29 cellular contexts compared by ENCODE assay signal in genomic region chrX:17933856-17934255, GRCh38.
DNase-seq lines count a peak whose midpoint lies in the region; ATAC-seq, FAIRE-seq and TF ChIP-seq lines count a peak whose summit lies in the region.
"Had no signal": no experiment of that assay in that cellular context is flagged by ENCODE, and none has a peak within 500 bp of the region (broad histone marks: within the 10 kb centered on the region; RNA-seq: fewer than 3 reads in every experiment).

No MANE protein-coding gene starts in this region.

- 57% methylated on average over 3 of the region's 3 CpGs for WGBS in smooth muscle cell (ENCODE audit: low lambda C conversion rate)

- POLR2A ChIA-PET in PC-3 (lab: Charles Lee; ENCODE audit: unreplicated experiment), result no interaction called here

- no peak overlapping the region for H3K9ac ChIP-seq in PC-3 (ENCODE audit: low read length)
- no peak overlapping the region for H3K9ac ChIP-seq in smooth muscle cell (ENCODE audit: low read depth)
- H3K9ac ChIP-seq: BLaER1 had no signal

- H3K4me3 ChIP-seq in PC-3 (ENCODE audit: low read length) (no peak overlapping the region), bronchial epithelial cell (ENCODE audit: low read depth, low read length) (no peak overlapping the region), smooth muscle cell (no peak overlapping the region)
- H3K4me3 ChIP-seq: BLaER1, GM12878 had no signal

- H3K79me2 ChIP-seq in PC-3 (ENCODE audit: low read length) (no peaks in the 10 kb centered on the region), smooth muscle cell (ENCODE audit: low read depth) (no peaks in the 10 kb centered on the region)

- H4K20me1 ChIP-seq in PC-3 (ENCODE audit: low read length) (no peaks in the 10 kb centered on the region), smooth muscle cell (ENCODE audit: low read depth) (no peaks in the 10 kb centered on the region)
- H4K20me1 ChIP-seq: BLaER1 had no signal

- no peak overlapping the region for H3K27ac Mint-ChIP-seq in stimulated activated memory B cell treated with anti-CD40 and anti-IgM and Interleukin-4, amounts not matched to agents 10 μg/mL and 1 μg/mL and 100 μg/mL, for 72 hours
- H3K27ac Mint-ChIP-seq: CD4-positive, alpha-beta memory T cell; CD4-positive, CD25-positive, alpha-beta regulatory T cell; CD8-positive, alpha-beta memory T cell had no signal

- no peaks in the 10 kb centered on the region for H3K9me3 ChIP-seq in PC-3 (ENCODE audit: low read length)
- no peaks in the 10 kb centered on the region for H3K9me3 ChIP-seq in smooth muscle cell (replicated peaks; ENCODE audit: low read depth)
- H3K9me3 ChIP-seq: BE2C had no signal

- H3K36me3 ChIP-seq in PC-3 (ENCODE audit: low read depth, low read length) (no peaks in the 10 kb centered on the region), bronchial epithelial cell (ENCODE audit: control insufficient read depth, insufficient read depth, low read length) (no peaks in the 10 kb centered on the region), smooth muscle cell (ENCODE audit: low read depth) (no peaks in the 10 kb centered on the region)
- H3K36me3 ChIP-seq: BE2C, BLaER1 had no signal

- H2AFZ ChIP-seq in PC-3 (ENCODE audit: low read length) (no peak overlapping the region), smooth muscle cell (ENCODE audit: low read depth) (no peak overlapping the region)

- no peak for FAIRE-seq in bronchial epithelial cell (lab: Jason Lieb, UNC)
- FAIRE-seq: A204.1, GM12878, GM12892, GM18507 had no signal

- intact Hi-C loops in PC-3 (cut with micrococcal nuclease), result loop anchor here (2.0 kb wide), 1 partner anchor 55 kb away; no protein-coding TSS in a partner anchor

- no peaks in the 10 kb centered on the region for H3K27me3 Mint-ChIP-seq in stimulated activated memory B cell treated with anti-CD40 and anti-IgM and Interleukin-4, amounts not matched to agents 10 μg/mL and 1 μg/mL and 100 μg/mL, for 72 hours
- H3K27me3 Mint-ChIP-seq: CD4-positive, alpha-beta memory T cell; CD4-positive, CD25-positive, alpha-beta regulatory T cell had no signal

- H3K27me3 ChIP-seq in PC-3 (ENCODE audit: low read length) (no peaks in the 10 kb centered on the region), bronchial epithelial cell (ENCODE audit: control insufficient read depth, insufficient read depth, low read length) (no peaks in the 10 kb centered on the region), smooth muscle cell (ENCODE audit: low read depth) (no peaks in the 10 kb centered on the region)
- H3K27me3 ChIP-seq: BE2C had no signal

- no TSS peak for BruUV-seq in PC-3 (replicated peaks; lab: Mats Ljungman, UMichigan)

- H3K4me1 Mint-ChIP-seq in stimulated activated memory B cell treated with anti-CD40 and anti-IgM and Interleukin-4, amounts not matched to agents 10 μg/mL and 1 μg/mL and 100 μg/mL, for 72 hours, result no peaks in the 10 kb centered on the region
- H3K4me1 Mint-ChIP-seq: CD14-positive monocyte; CD4-positive, alpha-beta memory T cell; CD4-positive, CD25-positive, alpha-beta regulatory T cell; CD8-positive, alpha-beta memory T cell had no signal

- ATAC-seq in PC-3, result no peak
- no peak for ATAC-seq in stimulated activated memory B cell treated with anti-CD40 and anti-IgM and Interleukin-4, amounts not matched to agents 10 μg/mL and 1 μg/mL and 100 μg/mL, for 72 hours
- ATAC-seq: GM12878 had no signal

- H3K4me2 ChIP-seq in PC-3 (ENCODE audit: low read length) (no peak overlapping the region), smooth muscle cell (no peak overlapping the region)
- H3K4me2 ChIP-seq: BLaER1 had no signal

- TF ChIP-seq CTCF in PC-3 (conservative IDR thresholded peaks at IDR 0.05; ENCODE audit: low read depth, low read length), result no peak
- no peak for TF ChIP-seq CTCF in bronchial epithelial cell (IDR thresholded peaks at IDR 0.05; ENCODE audit: insufficient read depth, low read length, severe bottlenecking)
- TF ChIP-seq CTCF in smooth muscle cell (IDR thresholded peaks at IDR 0.05; ENCODE audit: borderline replicate concordance, insufficient read depth, poor library complexity, severe bottlenecking), result no peak

- H3K9me2 ChIP-seq in PC-3 (replicated peaks; ENCODE audit: low read length), result no peaks in the 10 kb centered on the region

- DNase-seq in PC-3, result peak; percentile 35
- DNase-seq in SW480 (ENCODE audit: low spot score), result peak; percentile 62
- peak; percentile 10 for DNase-seq in bronchial epithelial cell (ENCODE audit: low read depth)
- peak; percentile 18 for DNase-seq in kidney tubule cell (ENCODE audit: low spot score)
- no peak for DNase-seq in stimulated activated CD8-positive, alpha-beta memory T cell treated with anti-CD3 and anti-CD28 coated beads, Interleukin-4, amount 100 ng/mL, for 48 hours
- DNase-seq in smooth muscle cell (lab: John Stamatoyannopoulos, UW; ENCODE audit: unreplicated experiment), result no peak
- DNase-seq in nucleus accumbens (lab: John Stamatoyannopoulos, UW), result no peak
- DNase-seq: 8988T; ACHN; BE2C; C1 segment of cervical spinal cord; CD4-positive, alpha-beta memory T cell; CD4-positive, CD25-positive, alpha-beta regulatory T cell; CD8-positive, alpha-beta memory T cell; COR-L47; DMS 273 treated with DMSO at 0.1 percent for 48 hours; DMS153; DMS53; DMS79; DND-41; EL; GDM1 had no signal

- H3K36me3 Mint-ChIP-seq in stimulated activated memory B cell treated with anti-CD40 and anti-IgM and Interleukin-4, amounts not matched to agents 10 μg/mL and 1 μg/mL and 100 μg/mL, for 72 hours, result no peaks in the 10 kb centered on the region
- H3K36me3 Mint-ChIP-seq: CD14-positive monocyte; CD4-positive, alpha-beta memory T cell; CD4-positive, CD25-positive, alpha-beta regulatory T cell; CD8-positive, alpha-beta memory T cell had no signal

- H3K4me3 Mint-ChIP-seq in stimulated activated memory B cell treated with anti-CD40 and anti-IgM and Interleukin-4, amounts not matched to agents 10 μg/mL and 1 μg/mL and 100 μg/mL, for 72 hours, result no peak overlapping the region
- H3K4me3 Mint-ChIP-seq: CD14-positive monocyte; CD4-positive, alpha-beta memory T cell; CD4-positive, CD25-positive, alpha-beta regulatory T cell; CD8-positive, alpha-beta memory T cell had no signal

- H3K27ac ChIP-seq in PC-3 (ENCODE audit: low read length) (no peak overlapping the region), smooth muscle cell (ENCODE audit: low read depth) (no peak overlapping the region)
- H3K27ac ChIP-seq: BLaER1 had no signal

- H3K9me3 Mint-ChIP-seq in stimulated activated memory B cell treated with anti-CD40 and anti-IgM and Interleukin-4, amounts not matched to agents 10 μg/mL and 1 μg/mL and 100 μg/mL, for 72 hours, result no peaks in the 10 kb centered on the region
- H3K9me3 Mint-ChIP-seq: CD14-positive monocyte; CD4-positive, alpha-beta memory T cell; CD4-positive, CD25-positive, alpha-beta regulatory T cell; CD8-positive, alpha-beta memory T cell had no signal

- peaks cover 20% of the 10 kb centered on the region for H3K4me1 ChIP-seq in PC-3 (ENCODE audit: insufficient read depth, low read length)
- H3K4me1 ChIP-seq in smooth muscle cell (ENCODE audit: low read depth), result no peaks in the 10 kb centered on the region
- H3K4me1 ChIP-seq: BE2C, BLaER1 had no signal

- CTCF ChIA-PET in PC-3 (lab: Charles Lee), result no interaction called here

- H3F3A ChIP-seq in PC-3 (ENCODE audit: low read length, unreplicated experiment) (no peaks in the 10 kb centered on the region), smooth muscle cell (ENCODE audit: low read depth) (no peaks in the 10 kb centered on the region)

Comparison
In these comparisons a context has a peak if more than half of its experiments do, and no peak if none do; other contexts are left out.
1. DNase-seq: peak in PC-3 (single experiment), SW480 (single experiment), bronchial epithelial cell (single experiment) and kidney tubule cell (single experiment); none in stimulated activated CD8-positive, alpha-beta memory T cell treated with anti-CD3 and anti-CD28 coated beads, Interleukin-4, amount 100 ng/mL, for 48 hours (single experiment), smooth muscle cell (single experiment) and nucleus accumbens (0 of 56).